31 cellular contexts compared by ENCODE assay signal in genomic region chr3:160665231-160665630, GRCh38. TPM values are rescaled to one million over a fixed set of nuclear protein-coding genes. Genes with fewer than 3 reads are reported as not detected.
DNase-seq lines count a peak whose midpoint lies in the region; ATAC-seq, FAIRE-seq and TF ChIP-seq lines count a peak whose summit lies in the region.
"Had no signal": no experiment of that assay in that cellular context is flagged by ENCODE, and none has a peak within 500 bp of the region (broad histone marks: within the 10 kb centered on the region; RNA-seq: fewer than 3 reads in every experiment).

No MANE protein-coding gene starts in this region.

- H3K9ac ChIP-seq in SU-DHL-6 (ENCODE audit: low read length): no peak overlapping the region
- H3K9ac ChIP-seq: BLaER1 treated with 17β-estradiol and CSF1 and Interleukin-3, amounts not matched to agents 10 nM and 100 nM; SK-N-SH had no signal

- no peaks in the 10 kb centered on the region for H3K27me3 ChIP-seq in SU-DHL-6 (ENCODE audit: low read length)
- H3K27me3 ChIP-seq in spleen (replicated peaks in 1 of 7): no peaks in the 10 kb centered on the region
- H3K27me3 ChIP-seq in ovary: no peaks in the 10 kb centered on the region
- H3K27me3 ChIP-seq in right lobe of liver: no peaks in the 10 kb centered on the region
- H3K27me3 ChIP-seq: BLaER1 treated with 17β-estradiol and CSF1 and Interleukin-3, amounts not matched to agents 10 nM and 100 nM had no signal

- H3K4me1 ChIP-seq in spleen (peaks cover 0 to 9% (median 4%) of the 10 kb centered on the region in 6 donors), ovary (ENCODE audit: insufficient read depth) (no peaks in the 10 kb centered on the region), right lobe of liver (no peaks in the 10 kb centered on the region)

- H3K79me2 ChIP-seq in SU-DHL-6 (ENCODE audit: insufficient read depth, low read length): no peaks in the 10 kb centered on the region

- TF ChIP-seq EP300 in ovary (IDR thresholded peaks at IDR 0.05): no peak

- peak overlapping the region; percentile 42 for H2AFZ ChIP-seq in SU-DHL-6 (ENCODE audit: low read depth, low read length, severe bottlenecking)

- DNase-seq in GM12892 (ENCODE audit: insufficient read length): no peak
- DNase-seq in spleen: no peak
- no peak for DNase-seq in DMS53 (lab: John Stamatoyannopoulos, UW)
- DNase-seq in ovary: no peak
- no peak for DNase-seq in right lobe of liver
- DNase-seq: activated CD4-positive, alpha-beta T cell treated with anti-CD3 and anti-CD28 coated beads for 4 hours; activated naive CD4-positive, alpha-beta T cell treated with anti-CD3 and anti-CD28 coated beads for 36 hours; activated T-cell treated with anti-CD3 and anti-CD28 coated beads, Interleukin-2, amount 50 U/mL, for 48 hours; amniotic stem cell; COR-L47; cortex of kidney; foreskin fibroblast; H9; head of caudate nucleus; Kasumi-1; MV-4-11; naive B cell; NCI-H446; stimulated activated CD4-positive, alpha-beta T cell treated with anti-CD3 and anti-CD28 coated beads, Interleukin-2, amount 100 ng/mL, for 24 hours had no signal

- no peaks in the 10 kb centered on the region for H4K20me1 ChIP-seq in SU-DHL-6 (ENCODE audit: low read depth, low read length)
- H4K20me1 ChIP-seq: BLaER1 treated with 17β-estradiol and CSF1 and Interleukin-3, amounts not matched to agents 10 nM and 100 nM had no signal

- peak; percentile 46 for FAIRE-seq in GM12892 (lab: Jason Lieb, UNC)
- FAIRE-seq: bronchial epithelial cell, keratinocyte had no signal

- H3F3A ChIP-seq in SU-DHL-6 (ENCODE audit: insufficient read depth): no peaks in the 10 kb centered on the region

- peak overlapping the region; percentile 39 for H3K4me2 ChIP-seq in SU-DHL-6 (ENCODE audit: low read depth, low read length, poor library complexity, severe bottlenecking)
- H3K4me2 ChIP-seq: SK-N-SH, smooth muscle cell had no signal

- H3K27ac ChIP-seq in SU-DHL-6 (ENCODE audit: low read depth, low read length) (no peak overlapping the region), spleen (peak overlapping the region in 7 of 8 donors; percentile 1 to 79 (median 48)), ovary (no peak overlapping the region), right lobe of liver (no peak overlapping the region)

- no peaks in the 10 kb centered on the region for H3K36me3 ChIP-seq in SU-DHL-6 (ENCODE audit: low read length)
- H3K36me3 ChIP-seq in spleen: no peaks in the 10 kb centered on the region
- no peaks in the 10 kb centered on the region for H3K36me3 ChIP-seq in ovary
- H3K36me3 ChIP-seq in right lobe of liver: no peaks in the 10 kb centered on the region
- H3K36me3 ChIP-seq: BLaER1 treated with 17β-estradiol and CSF1 and Interleukin-3, amounts not matched to agents 10 nM and 100 nM had no signal

- peak; percentile 54 for ATAC-seq in HG02885 (IDR thresholded peaks at IDR 0.05; ENCODE audit: poor library complexity, unreplicated experiment)
- no peak for ATAC-seq in right lobe of liver

- no peaks in the 10 kb centered on the region for H3K9me2 ChIP-seq in SU-DHL-6 (replicated peaks; ENCODE audit: insufficient read depth, low read length)
- H3K9me2 ChIP-seq: SK-N-SH had no signal

- intact Hi-C loops in spleen (cut with DNase I; ENCODE audit: low total_unique reads): no loop called here
- intact Hi-C loops in ovary (cut with DNase I): no loop called here
- intact Hi-C loops in right lobe of liver (cut with DNase I): no loop called here

- TF ChIP-seq CTCF in SU-DHL-6 (IDR thresholded peaks at IDR 0.05; ENCODE audit: insufficient read depth, low read length, poor library complexity, severe bottlenecking) (no peak), spleen (IDR thresholded peaks at IDR 0.05 in 8 of 11, conservative IDR thresholded peaks at IDR 0.05 in 3 of 11) (no peak), ovary (IDR thresholded peaks at IDR 0.05) (no peak), right lobe of liver (IDR thresholded peaks at IDR 0.05) (no peak)

- 88 to 93% (median 91%) methylated on average over 3 of the region's 3 CpGs for WGBS in spleen, 5 donors
- 91 to 96% (median 92%) methylated on average over 3 of the region's 3 CpGs for WGBS in ovary, 3 donors
- WGBS in right lobe of liver (ENCODE audit: insufficient coverage, low coverage, low lambda C conversion rate, missing lambda C conversion rate): 66% methylated on average over 3 of the region's 3 CpGs

- H3K4me3 ChIP-seq in SU-DHL-6 (ENCODE audit: insufficient read depth, low read length, poor library complexity, severe bottlenecking): no peak overlapping the region
- no peak overlapping the region for H3K4me3 ChIP-seq in spleen
- no peak overlapping the region for H3K4me3 ChIP-seq in ovary
- no peak overlapping the region for H3K4me3 ChIP-seq in right lobe of liver
- H3K4me3 ChIP-seq: BLaER1 treated with 17β-estradiol and CSF1 and Interleukin-3, amounts not matched to agents 10 nM and 100 nM; smooth muscle cell had no signal

- H3K9me3 ChIP-seq in SU-DHL-6 (ENCODE audit: insufficient read depth, low read length): no peaks in the 10 kb centered on the region
- no peaks in the 10 kb centered on the region for H3K9me3 ChIP-seq in spleen
- no peaks in the 10 kb centered on the region for H3K9me3 ChIP-seq in ovary
- no peaks in the 10 kb centered on the region for H3K9me3 ChIP-seq in right lobe of liver
- H3K9me3 ChIP-seq: BLaER1 treated with 17β-estradiol and CSF1 and Interleukin-3, amounts not matched to agents 10 nM and 100 nM; SK-N-SH had no signal

- TF ChIP-seq POLR2A in GM12892 (IDR thresholded peaks at IDR 0.05; ENCODE audit: low read depth, low read length): no peak
- no peak for TF ChIP-seq POLR2A in spleen (IDR thresholded peaks at IDR 0.05)
- TF ChIP-seq POLR2A in ovary (IDR thresholded peaks at IDR 0.05): no peak
- TF ChIP-seq POLR2A in right lobe of liver (IDR thresholded peaks at IDR 0.05): no peak

RNA-seq across cellular contexts. Expression of gene ARL14, which starts 11.7 kb away (rescaled TPM):
- 0.34 TPM for polyA plus RNA-seq in GM12892 (2012; ENCODE audit: missing spikeins)
- total RNA-seq in spleen (under 1 TPM in 1 of 7 donors, not detected in 6; 0.39 TPM), ovary (not detected), right lobe of liver (under 1 TPM in 2 of 6 experiments, not detected in 4; 0.31 to 0.66 TPM)
- polyA plus RNA-seq in spleen (under 1 TPM in 2 of 3 donors, not detected in 1; 0.11 to 0.26 TPM), ovary (not detected)
- total RNA-seq: activated naive CD4-positive, alpha-beta T cell treated with anti-CD3 and anti-CD28 coated beads for 36 hours; H9; mesothelial cell of epicardium; OCI-LY7; omental fat pad; T-helper 2 cell treated with Interferon-gamma antibody and Interleukin-4, amounts not matched to agents 100 ng/mL and 5 ng/mL, for 36 hours had no signal
- polyA plus RNA-seq: AG04450, SK-N-SH, smooth muscle cell had no signal

Comparison
In these comparisons a context has a peak if more than half of its experiments do, and no peak if none do; other contexts are left out.
1. H3K27ac ChIP-seq: peak in spleen (7 of 8); none in SU-DHL-6 (single experiment), ovary (0 of 2) and right lobe of liver (0 of 3).